Comparison of ENCODE assay signal across 11 cellular contexts in genomic region chr1:152398812-152399698, GRCh38. TPM values are rescaled to one million over a fixed set of nuclear protein-coding genes. Genes with fewer than 3 reads are reported as not detected.
DNase-seq lines count a peak whose midpoint lies in the region; ATAC-seq and TF ChIP-seq lines count a peak whose summit lies in the region.
"Had no signal": no experiment of that assay in that cellular context is flagged by ENCODE, and none has a peak within 500 bp of the region (broad histone marks: within the 10 kb centered on the region; RNA-seq: fewer than 3 reads in every experiment).

No MANE protein-coding gene starts in this region.

- H3K4me3 Mint-ChIP-seq in natural killer cell treated with Interleukin-12 subunit alpha and Interleukin-12 subunit beta and Interleukin-15 and Interleukin-18, amount 100 ng/mL, for 72 hours: no peak overlapping the region
- H3K4me3 Mint-ChIP-seq in natural killer cell: no peak overlapping the region
- no peak overlapping the region for H3K4me3 Mint-ChIP-seq in endothelial cell (ENCODE audit: unreplicated experiment)

- H4K20me1 ChIP-seq in OCI-LY3 (ENCODE audit: insufficient read depth, low read length): no peaks in the 10 kb centered on the region

- intact Hi-C loops in natural killer cell (cut with micrococcal nuclease): no loop called here
- intact Hi-C loops in upper lobe of right lung (cut with DNase I): no loop called here

- H3K9me3 ChIP-seq in OCI-LY3 (ENCODE audit: insufficient read depth, low read length) (no peaks in the 10 kb centered on the region), upper lobe of right lung (no peaks in the 10 kb centered on the region)

- no peak for DNase-seq in natural killer cell treated with Interleukin-12 subunit alpha and Interleukin-12 subunit beta and Interleukin-15 and Interleukin-18, amount 100 ng/mL, for 72 hours (ENCODE audit: low spot score)
- DNase-seq in natural killer cell (no peak), endothelial cell (ENCODE audit: low spot score) (peak; percentile 38), upper lobe of right lung (no peak), 8988T (no peak), AML-193 (lab: John Stamatoyannopoulos, UW) (no peak)

- H3K27me3 ChIP-seq in OCI-LY3 (ENCODE audit: low read depth, low read length) (no peaks in the 10 kb centered on the region), upper lobe of right lung (no peaks in the 10 kb centered on the region)

- H3K36me3 Mint-ChIP-seq in natural killer cell treated with Interleukin-12 subunit alpha and Interleukin-12 subunit beta and Interleukin-15 and Interleukin-18, amount 100 ng/mL, for 72 hours: no peaks in the 10 kb centered on the region
- no peaks in the 10 kb centered on the region for H3K36me3 Mint-ChIP-seq in natural killer cell
- no peaks in the 10 kb centered on the region for H3K36me3 Mint-ChIP-seq in endothelial cell (ENCODE audit: low read depth, unreplicated experiment)

- TF ChIP-seq CTCF in natural killer cell (IDR thresholded peaks at IDR 0.05) (no peak), OCI-LY3 (IDR thresholded peaks at IDR 0.05; ENCODE audit: low read depth, low read length) (peak; percentile 57), endothelial cell (IDR thresholded peaks at IDR 0.05; ENCODE audit: unreplicated experiment) (peak; percentile 54), upper lobe of right lung (IDR thresholded peaks at IDR 0.05) (peak; percentile 38)

- no peak overlapping the region for H3K4me2 ChIP-seq in OCI-LY3 (ENCODE audit: low read length)

- no peaks in the 10 kb centered on the region for H3K4me1 Mint-ChIP-seq in natural killer cell treated with Interleukin-12 subunit alpha and Interleukin-12 subunit beta and Interleukin-15 and Interleukin-18, amount 100 ng/mL, for 72 hours (ENCODE audit: low read depth in 2 of 2)
- H3K4me1 Mint-ChIP-seq in natural killer cell: no peaks in the 10 kb centered on the region
- H3K4me1 Mint-ChIP-seq in endothelial cell (ENCODE audit: unreplicated experiment): no peaks in the 10 kb centered on the region

- peaks cover 13 to 33% of the 10 kb centered on the region in 2 donors for H3K27me3 Mint-ChIP-seq in natural killer cell treated with Interleukin-12 subunit alpha and Interleukin-12 subunit beta and Interleukin-15 and Interleukin-18, amount 100 ng/mL, for 72 hours
- peaks cover 9 to 31% of the 10 kb centered on the region in 2 donors for H3K27me3 Mint-ChIP-seq in natural killer cell (ENCODE audit: low read depth in 2 of 2)
- no peaks in the 10 kb centered on the region for H3K27me3 Mint-ChIP-seq in endothelial cell (ENCODE audit: unreplicated experiment)

- no peaks in the 10 kb centered on the region for H3K4me1 ChIP-seq in OCI-LY3 (ENCODE audit: low read length)
- H3K4me1 ChIP-seq in upper lobe of right lung: no peaks in the 10 kb centered on the region

- no peak overlapping the region for H3K27ac Mint-ChIP-seq in natural killer cell treated with Interleukin-12 subunit alpha and Interleukin-12 subunit beta and Interleukin-15 and Interleukin-18, amount 100 ng/mL, for 72 hours
- H3K27ac Mint-ChIP-seq in natural killer cell (no peak overlapping the region), endothelial cell (ENCODE audit: unreplicated experiment) (no peak overlapping the region)

- H3K27ac ChIP-seq in OCI-LY3 (ENCODE audit: low read length) (no peak overlapping the region), upper lobe of right lung (no peak overlapping the region)

- no peak overlapping the region for H3K9ac ChIP-seq in OCI-LY3 (ENCODE audit: low read length)

- peak; percentile 46 to 52 for ATAC-seq in natural killer cell treated with Interleukin-12 subunit alpha and Interleukin-12 subunit beta and Interleukin-15 and Interleukin-18, amount 100 ng/mL, for 72 hours
- no peak for ATAC-seq in natural killer cell
- peak; percentile 65 for ATAC-seq in upper lobe of right lung
- ATAC-seq in HG03045 (IDR thresholded peaks at IDR 0.05; ENCODE audit: unreplicated experiment): no peak
- ATAC-seq: sciatic nerve had no signal

- H2AFZ ChIP-seq in OCI-LY3 (ENCODE audit: low read depth, low read length): 0 out of 2 replicates have a peak overlapping the region, but pooled peaks have one; percentile 43

- H3K4me3 ChIP-seq in OCI-LY3 (ENCODE audit: low read length) (no peak overlapping the region), upper lobe of right lung (no peak overlapping the region)

- H3K79me2 ChIP-seq in OCI-LY3 (ENCODE audit: low read length): no peaks in the 10 kb centered on the region

- H3K36me3 ChIP-seq in OCI-LY3 (replicated peaks; ENCODE audit: low read depth, low read length): no peaks in the 10 kb centered on the region
- H3K36me3 ChIP-seq in upper lobe of right lung: no peaks in the 10 kb centered on the region

- no peaks in the 10 kb centered on the region for H3K9me3 Mint-ChIP-seq in natural killer cell treated with Interleukin-12 subunit alpha and Interleukin-12 subunit beta and Interleukin-15 and Interleukin-18, amount 100 ng/mL, for 72 hours
- H3K9me3 Mint-ChIP-seq in natural killer cell (no peaks in the 10 kb centered on the region), endothelial cell (ENCODE audit: unreplicated experiment) (no peaks in the 10 kb centered on the region)

RNA-seq across cellular contexts. Expression of gene CRNN, which starts 15.0 kb away (rescaled TPM):
- total RNA-seq in natural killer cell treated with Interleukin-12 subunit alpha and Interleukin-12 subunit beta and Interleukin-15 and Interleukin-18, amount 100 ng/mL, for 72 hours: not detected
- total RNA-seq in natural killer cell (not detected), endothelial cell (ENCODE audit: unreplicated experiment) (not detected), upper lobe of right lung (not detected)
- total RNA-seq: activated CD8-positive, alpha-beta memory T cell treated with anti-CD3 and anti-CD28 coated beads for 36 hours; fibroblast of lung; sciatic nerve had no signal

RNA-seq across cellular contexts. Expression of gene FLG2, which starts 39.2 kb away (rescaled TPM):
- not detected for total RNA-seq in natural killer cell treated with Interleukin-12 subunit alpha and Interleukin-12 subunit beta and Interleukin-15 and Interleukin-18, amount 100 ng/mL, for 72 hours
- total RNA-seq in natural killer cell (not detected), endothelial cell (ENCODE audit: unreplicated experiment) (not detected), upper lobe of right lung (not detected)
- total RNA-seq: activated CD8-positive, alpha-beta memory T cell treated with anti-CD3 and anti-CD28 coated beads for 36 hours; fibroblast of lung; sciatic nerve had no signal

Comparison
In these comparisons a context has a peak if more than half of its experiments do, and no peak if none do; other contexts are left out.
1. ATAC-seq: peak in natural killer cell treated with Interleukin-12 subunit alpha and Interleukin-12 subunit beta and Interleukin-15 and Interleukin-18, amount 100 ng/mL, for 72 hours (2 of 2) and upper lobe of right lung (single experiment); none in natural killer cell (0 of 3) and HG03045 (single experiment).